ENCODE assay signal across 34 cellular contexts in the genomic region with DNA sequence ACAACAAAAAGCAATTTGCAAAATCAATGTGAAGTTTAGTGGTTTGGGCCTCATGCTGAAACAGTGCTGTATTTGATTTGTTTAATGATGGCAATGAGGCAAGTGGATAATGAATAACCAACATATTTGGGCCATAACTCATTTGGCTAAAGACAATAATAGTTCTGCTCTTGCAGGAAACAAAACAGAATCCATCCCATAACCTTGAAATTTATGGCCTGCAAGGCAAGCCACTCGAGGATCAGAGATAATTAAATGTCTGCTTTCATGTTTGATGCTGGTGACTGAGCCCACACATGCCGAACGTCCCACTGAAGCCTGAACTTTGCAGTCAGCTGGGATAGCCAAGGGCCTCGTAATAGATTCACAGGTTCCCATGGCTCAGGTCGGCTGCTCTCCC. TPM values are rescaled to one million over a fixed set of nuclear protein-coding genes. Genes with fewer than 3 reads are reported as not detected.
DNase-seq lines count a peak whose midpoint lies in the region; ATAC-seq and TF ChIP-seq lines count a peak whose summit lies in the region.
"Had no signal": no experiment of that assay in that cellular context is flagged by ENCODE, and none has a peak within 500 bp of the region (broad histone marks: within the 10 kb centered on the region; RNA-seq: fewer than 3 reads in every experiment).

No MANE protein-coding gene starts in this region.

- H3K9me3 ChIP-seq in body of pancreas (no peaks in the 10 kb centered on the region), suprapubic skin (no peaks in the 10 kb centered on the region)
- H3K9me3 ChIP-seq: stomach, tibial nerve had no signal

- H3K27me3 ChIP-seq in body of pancreas (no peaks in the 10 kb centered on the region), suprapubic skin (no peaks in the 10 kb centered on the region)
- H3K27me3 ChIP-seq: cardiac muscle cell, stomach, tibial nerve had no signal

- no peak for TF ChIP-seq EP300 in suprapubic skin (IDR thresholded peaks at IDR 0.05)

- H3K4me3 ChIP-seq in body of pancreas = no peak overlapping the region
- no peak overlapping the region for H3K4me3 ChIP-seq in suprapubic skin
- H3K4me3 ChIP-seq: cardiac muscle cell, coronary artery, GM12878, SK-N-MC, smooth muscle cell, stomach, tibial nerve had no signal

- 54 to 59% methylated on average over 3 to 5 of the region's 5 CpGs for WGBS in body of pancreas, 2 donors
- WGBS in suprapubic skin = 66% methylated on average over 5 of the region's 5 CpGs

- H3K36me3 ChIP-seq in body of pancreas (replicated peaks in 1 of 2; ENCODE audit: insufficient read depth in 1 of 2, low read depth in 2 of 2) (no peaks in the 10 kb centered on the region), suprapubic skin (no peaks in the 10 kb centered on the region)
- H3K36me3 ChIP-seq: stomach had no signal

- H3K27ac ChIP-seq in body of pancreas (peak overlapping the region in 3 of 4 donors; percentile 38 to 57 (median 47)), suprapubic skin (no peak overlapping the region)
- H3K27ac ChIP-seq: C4-2B, cardiac muscle cell, coronary artery, SK-N-MC, stomach, tibial nerve had no signal

- H3K4me1 ChIP-seq in body of pancreas (peaks cover 17% of the 10 kb centered on the region), suprapubic skin (no peaks in the 10 kb centered on the region)
- H3K4me1 ChIP-seq: stomach had no signal

- peak; percentile 58 for DNase-seq in AG08395 (ENCODE audit: low spot score)
- peak; percentile 48 for DNase-seq in GM03348 (ENCODE audit: low spot score)
- peak in 1 of 4 donors; percentile 21 for DNase-seq in body of pancreas
- peak; percentile 87 for DNase-seq in left kidney (ENCODE audit: low read depth, low spot score)
- no peak for DNase-seq in HUDEP-2 (lab: John Stamatoyannopoulos, UW; ENCODE audit: unreplicated experiment in 76 of 76)
- DNase-seq in MV-4-11 (lab: John Stamatoyannopoulos, UW) = no peak
- DNase-seq in suprapubic skin (ENCODE audit: low spot score in 2 of 2) = no peak
- DNase-seq: activated CD4-positive, alpha-beta memory T cell treated with anti-CD3 and anti-CD28 coated beads, Interleukin-2, amount 10 ng/mL, durations not matched to agents 7 days and 5 days; activated CD4-positive, CD25-positive, alpha-beta regulatory T cell treated with anti-CD3 and anti-CD28 coated beads, Interleukin-2, amount 50 U/mL, for 72 hours; anterior cingulate cortex; DMS79 treated with DMSO at 0.1 percent for 48 hours; effector memory CD8-positive, alpha-beta T cell; hippocampal formation; KBM-7; midbrain; MM.1S; naive thymus-derived CD4-positive, alpha-beta T cell; NCI-H1436 treated with DMSO at 0.1 percent for 48 hours; NCI-H446 treated with DMSO at 0.1 percent for 48 hours; occipital lobe; OCI-M1; retina; stimulated activated CD4-positive, alpha-beta T cell treated with anti-CD3 and anti-CD28 coated beads, Interleukin-2, amount 100 ng/mL, for 24 hours; stomach; T-helper 2 cell had no signal

- intact Hi-C loops in body of pancreas (cut with DNase I) = no loop called here

- no peak for TF ChIP-seq CTCF in body of pancreas (IDR thresholded peaks at IDR 0.05)
- TF ChIP-seq CTCF in suprapubic skin (IDR thresholded peaks at IDR 0.05) = no peak

- ATAC-seq in body of pancreas (peak; percentile 68), HG03159 (IDR thresholded peaks at IDR 0.05; ENCODE audit: unreplicated experiment) (no peak)
- ATAC-seq: activated naive CD4-positive, alpha-beta T cell treated with anti-CD3 and anti-CD28 coated beads, Interleukin-2, amount 50 U/mL, for 72 hours; effector memory CD8-positive, alpha-beta T cell; GM12878; naive thymus-derived CD4-positive, alpha-beta T cell had no signal

- TF ChIP-seq POLR2A in body of pancreas (IDR thresholded peaks at IDR 0.05) (no peak), suprapubic skin (IDR thresholded peaks at IDR 0.05) (no peak)

RNA-seq across cellular contexts. Expression of a gene that starts 56.5 kb away (rescaled TPM):
- total RNA-seq in body of pancreas (10 to 100 TPM; 32.2 to 33.9 TPM), suprapubic skin (10 to 100 TPM; 44.0 to 83.4 (median 66.7) TPM)

RNA-seq across cellular contexts. Expression of a gene that starts 56.6 kb away (rescaled TPM):
- total RNA-seq in body of pancreas = 10 to 100 TPM; 10.9 to 21.8 TPM
- 10 to 100 TPM; 14.5 to 55.7 (median 21.6) TPM for total RNA-seq in suprapubic skin

Comparison
In these comparisons a context has a peak if more than half of its experiments do, and no peak if none do; other contexts are left out.
1. DNase-seq: peak in AG08395 (single experiment), GM03348 (single experiment) and left kidney (single experiment); none in HUDEP-2 (0 of 76), MV-4-11 (single experiment) and suprapubic skin (0 of 2).